Comparison of ENCODE assay signal across 21 cellular contexts in the genomic region with DNA sequence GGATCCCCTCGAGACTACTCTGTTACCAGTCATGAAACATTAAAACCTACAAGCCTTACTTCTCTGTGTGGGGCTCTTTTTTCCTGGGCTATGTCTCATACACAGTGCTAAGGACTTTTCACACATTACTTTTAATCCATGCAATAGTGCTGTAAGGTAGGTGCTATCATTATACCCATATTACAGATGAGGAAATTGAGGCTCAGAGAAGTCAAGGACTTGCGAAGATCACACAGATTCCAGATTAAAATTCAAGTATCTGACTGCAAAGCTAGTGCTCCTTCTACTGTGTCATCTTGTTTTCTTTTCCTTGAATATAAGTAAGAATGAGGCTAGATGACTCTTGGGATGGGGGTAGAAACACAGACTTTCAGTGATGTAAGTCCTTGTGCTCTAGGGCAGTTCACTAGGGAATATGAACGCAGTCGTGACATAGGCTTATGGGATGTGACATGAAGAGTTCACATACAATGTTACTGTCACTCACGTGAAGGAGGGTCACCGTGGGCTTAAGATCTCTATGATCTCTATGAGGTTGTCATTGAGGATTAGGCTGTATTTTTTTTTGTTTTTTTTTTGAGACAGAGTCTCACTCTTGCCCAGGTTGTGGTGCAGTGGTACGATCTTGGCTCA. TPM values are rescaled to one million over a fixed set of nuclear protein-coding genes. Genes with fewer than 3 reads are reported as not detected.
"Had no signal": no experiment of that assay in that cellular context is flagged by ENCODE, and none has a peak within 500 bp of the region (broad histone marks: within the 10 kb centered on the region; RNA-seq: fewer than 3 reads in every experiment).

No MANE protein-coding gene starts in this region.

- H3K4me3 Mint-ChIP-seq: central memory CD8-positive, alpha-beta T cell; dendritic cell treated with granulocyte-macrophage colony-stimulating factor and Interleukin-4, amounts not matched to agents 40 ng/mL and 50 ng/mL, for 4 days; naive thymus-derived CD8-positive, alpha-beta T cell; neural crest cell; stimulated activated memory B cell treated with anti-CD40 and anti-IgM and Interleukin-4, amounts not matched to agents 10 μg/mL and 1 μg/mL and 100 μg/mL, for 72 hours; stimulated activated naive CD8-positive, alpha-beta T cell treated with anti-CD3 and anti-CD28 coated beads, Interleukin-15, Interleukin-2, amounts not matched to agents 100 ng/mL and 50 ng/mL, for 24 hours had no signal

- DNase-seq: colonic mucosa; effector memory CD4-positive, alpha-beta T cell; erythroblast; head of caudate nucleus; left ventricle myocardium superior; lower lobe of right lung; naive thymus-derived CD8-positive, alpha-beta T cell; pancreas; stimulated activated CD4-positive, alpha-beta T cell treated with anti-CD3 and anti-CD28 coated beads, Interleukin-2, amount 100 ng/mL, for 24 hours; stimulated activated CD4-positive, alpha-beta T cell treated with anti-CD3 and anti-CD28 coated beads, Interleukin-4, amount 100 ng/mL, for 24 hours; tibial artery; upper lobe of left lung had no signal

- H3K4me1 ChIP-seq: colonic mucosa, lower lobe of right lung, pancreas, tibial artery had no signal

- H3K4me3 ChIP-seq: colonic mucosa, lower lobe of right lung, pancreas, tibial artery, upper lobe of left lung had no signal

- H3K27ac Mint-ChIP-seq: dendritic cell treated with granulocyte-macrophage colony-stimulating factor and Interleukin-4, amounts not matched to agents 40 ng/mL and 50 ng/mL, for 4 days; stimulated activated memory B cell treated with anti-CD40 and anti-IgM and Interleukin-4, amounts not matched to agents 10 μg/mL and 1 μg/mL and 100 μg/mL, for 72 hours; stimulated activated naive CD8-positive, alpha-beta T cell treated with anti-CD3 and anti-CD28 coated beads, Interleukin-15, Interleukin-2, amounts not matched to agents 100 ng/mL and 50 ng/mL, for 24 hours had no signal

- ATAC-seq: left ventricle myocardium superior; lower lobe of right lung; naive thymus-derived CD8-positive, alpha-beta T cell; pancreas; sciatic nerve; stimulated activated memory B cell treated with anti-CD40 and anti-IgM and Interleukin-4, amounts not matched to agents 10 μg/mL and 1 μg/mL and 100 μg/mL, for 72 hours had no signal

- H3K27ac ChIP-seq: colonic mucosa, lower lobe of right lung, neutrophil, pancreas, upper lobe of left lung had no signal

- H3K9me3 Mint-ChIP-seq: central memory CD8-positive, alpha-beta T cell; dendritic cell treated with granulocyte-macrophage colony-stimulating factor and Interleukin-4, amounts not matched to agents 40 ng/mL and 50 ng/mL, for 4 days; naive thymus-derived CD8-positive, alpha-beta T cell; neural crest cell; stimulated activated memory B cell treated with anti-CD40 and anti-IgM and Interleukin-4, amounts not matched to agents 10 μg/mL and 1 μg/mL and 100 μg/mL, for 72 hours; stimulated activated naive CD8-positive, alpha-beta T cell treated with anti-CD3 and anti-CD28 coated beads, Interleukin-15, Interleukin-2, amounts not matched to agents 100 ng/mL and 50 ng/mL, for 24 hours had no signal

- H3K36me3 ChIP-seq: colonic mucosa, lower lobe of right lung, neutrophil, pancreas, upper lobe of left lung had no signal

- H3K27me3 Mint-ChIP-seq: central memory CD8-positive, alpha-beta T cell; stimulated activated memory B cell treated with anti-CD40 and anti-IgM and Interleukin-4, amounts not matched to agents 10 μg/mL and 1 μg/mL and 100 μg/mL, for 72 hours; stimulated activated naive CD8-positive, alpha-beta T cell treated with anti-CD3 and anti-CD28 coated beads, Interleukin-15, Interleukin-2, amounts not matched to agents 100 ng/mL and 50 ng/mL, for 24 hours had no signal

- H3K9me3 ChIP-seq: colonic mucosa, lower lobe of right lung, neutrophil, pancreas, tibial artery, upper lobe of left lung had no signal

- H3K27me3 ChIP-seq: colonic mucosa, neutrophil, pancreas, tibial artery, upper lobe of left lung had no signal

- H3K4me1 Mint-ChIP-seq: central memory CD8-positive, alpha-beta T cell; neural crest cell; stimulated activated memory B cell treated with anti-CD40 and anti-IgM and Interleukin-4, amounts not matched to agents 10 μg/mL and 1 μg/mL and 100 μg/mL, for 72 hours had no signal

RNA-seq across cellular contexts. Expression of gene ACTG2, which starts 26.9 kb away (rescaled TPM):
- total RNA-seq: myocyte; naive thymus-derived CD8-positive, alpha-beta T cell; neural crest cell; pulmonary artery endothelial cell had no signal
